Comparison of ENCODE assay signal across 9 cellular contexts in the genomic region with DNA sequence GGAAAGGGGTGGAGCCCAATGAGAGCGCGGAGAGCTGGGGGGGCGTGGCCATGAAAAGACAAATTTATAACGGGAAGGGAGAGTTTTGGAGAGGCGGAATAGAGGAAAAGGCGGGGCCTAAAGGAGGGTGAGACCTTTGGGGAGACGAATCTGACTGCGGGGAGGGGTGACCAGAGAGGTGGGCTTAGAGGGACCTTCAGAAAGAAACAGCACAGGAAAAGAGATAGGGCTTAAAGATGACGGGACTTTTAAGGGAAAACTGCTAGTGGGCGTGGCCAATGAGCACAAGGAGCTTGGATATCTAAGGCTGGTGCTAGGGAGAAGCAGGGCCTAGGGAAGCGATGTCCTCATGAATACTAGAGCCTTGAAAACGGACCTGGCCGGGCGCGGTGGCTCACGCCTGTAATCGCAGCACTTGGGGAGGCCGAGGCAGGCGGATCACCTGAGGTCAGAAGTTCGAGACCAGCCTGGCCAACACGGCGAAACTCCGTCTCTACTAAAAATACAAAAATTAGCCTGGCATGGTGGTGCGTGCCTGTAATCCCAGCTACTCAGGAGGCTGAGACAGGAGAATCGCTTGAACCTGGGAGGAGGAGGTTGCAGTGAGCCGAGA. TPM values are rescaled to one million over a fixed set of nuclear protein-coding genes. Genes with fewer than 3 reads are reported as not detected.
A peak's percentile ranks its signal among the peaks of the same experiment; 100 is the strongest.
DNase-seq lines count a peak whose midpoint lies in the region; TF ChIP-seq lines count a peak whose summit lies in the region.
"Not testable (repeated sequence)": the region's sequence is repeated elsewhere in the genome, so short reads cannot be mapped to it uniquely, and the experiment has no call there.
"Had no signal": no experiment of that assay in that cellular context is flagged by ENCODE, and none has a peak within 500 bp of the region (broad histone marks: within the 10 kb centered on the region; RNA-seq: fewer than 3 reads in every experiment).

No MANE protein-coding gene starts in this region.

- DNase-seq in ACHN (peak; percentile 9), GM12864 (ENCODE audit: low read depth) (peak; percentile 13), MV-4-11 (lab: John Stamatoyannopoulos, UW) (peak; percentile 97), SK-N-DZ (ENCODE audit: low spot score) (peak; percentile 96), endothelial cell (ENCODE audit: low spot score) (peak; percentile 43), medulla oblongata (ENCODE audit: extremely low spot score) (peak; percentile 23)
- DNase-seq in skeletal muscle cell (ENCODE audit: low read depth) = not testable (repeated sequence)

- H3K27me3 Mint-ChIP-seq in activated naive CD4-positive, alpha-beta T cell treated with anti-CD3 and anti-CD28 coated beads, Interleukin-2, amount 50 U/mL, for 24 hours = peaks cover 23% of the 10 kb centered on the region
- H3K27me3 Mint-ChIP-seq in endothelial cell (ENCODE audit: unreplicated experiment) = peaks cover 32% of the 10 kb centered on the region

- H3K4me3 ChIP-seq in GM12864 (ENCODE audit: low read depth, low read length) = not testable (repeated sequence)
- peak overlapping the region; percentile 51 for H3K4me3 ChIP-seq in skeletal muscle cell (ENCODE audit: low read depth, low read length)

- not testable (repeated sequence) for H3K9me3 Mint-ChIP-seq in activated naive CD4-positive, alpha-beta T cell treated with anti-CD3 and anti-CD28 coated beads, Interleukin-2, amount 50 U/mL, for 24 hours; endothelial cell (ENCODE audit: unreplicated experiment)

- H3K4me1 Mint-ChIP-seq in activated naive CD4-positive, alpha-beta T cell treated with anti-CD3 and anti-CD28 coated beads, Interleukin-2, amount 50 U/mL, for 24 hours = peaks cover 14% of the 10 kb centered on the region
- H3K4me1 Mint-ChIP-seq in endothelial cell (ENCODE audit: unreplicated experiment) = not testable (repeated sequence)

- peak overlapping the region; percentile 69 for H3K4me3 Mint-ChIP-seq in activated naive CD4-positive, alpha-beta T cell treated with anti-CD3 and anti-CD28 coated beads, Interleukin-2, amount 50 U/mL, for 24 hours
- H3K4me3 Mint-ChIP-seq in endothelial cell (ENCODE audit: unreplicated experiment) = peak overlapping the region; percentile 83

- in situ Hi-C loops in ACHN (cut with HindIII; ENCODE audit: low pct_ligation_motif_present, low pct_unique_long_range_greater_than_20kb, low sequenced_read_pairs) = not testable (repeated sequence)

- not testable (repeated sequence) for TF ChIP-seq CTCF in GM12864 (IDR thresholded peaks at IDR 0.05; ENCODE audit: low read depth, low read length, missing control alignments); endothelial cell (IDR thresholded peaks at IDR 0.05; ENCODE audit: unreplicated experiment)

- H3K36me3 Mint-ChIP-seq in activated naive CD4-positive, alpha-beta T cell treated with anti-CD3 and anti-CD28 coated beads, Interleukin-2, amount 50 U/mL, for 24 hours; endothelial cell (ENCODE audit: low read depth, unreplicated experiment): not testable (repeated sequence)

- not testable (repeated sequence) for H3K27ac Mint-ChIP-seq in activated naive CD4-positive, alpha-beta T cell treated with anti-CD3 and anti-CD28 coated beads, Interleukin-2, amount 50 U/mL, for 24 hours
- H3K27ac Mint-ChIP-seq in endothelial cell (ENCODE audit: unreplicated experiment) = peak overlapping the region; percentile 57

RNA-seq across cellular contexts. Expression of a gene that starts 1.9 kb away (rescaled TPM):
- polyA plus RNA-seq in SK-N-DZ (2014; cell fraction: cytosol; rRNA removed) = 69.6 and 77.4 TPM in 2 replicates
- polyA plus RNA-seq in SK-N-DZ (2014; cell fraction: nucleus; rRNA removed) = 66.8 and 94.7 TPM in 2 replicates
- total RNA-seq in endothelial cell (ENCODE audit: unreplicated experiment) = 11.5 TPM

RNA-seq across cellular contexts. Expression of a gene that starts 13.5 kb away (rescaled TPM):
- 0.35 and 0.46 TPM in 2 replicates for polyA plus RNA-seq in SK-N-DZ (2014; cell fraction: cytosol; rRNA removed)
- polyA plus RNA-seq in SK-N-DZ (2014; cell fraction: nucleus; rRNA removed) = 0.50 and 1.0 TPM in 2 replicates
- total RNA-seq in endothelial cell (ENCODE audit: unreplicated experiment) = 1.8 TPM

RNA-seq across cellular contexts. Expression of a gene that starts 17.9 kb away (rescaled TPM):
- not detected in 2 replicates for polyA plus RNA-seq in SK-N-DZ (2014; cell fraction: cytosol; rRNA removed)
- 0.16 TPM in 1 of 2 replicates, not detected in the other for polyA plus RNA-seq in SK-N-DZ (2014; cell fraction: nucleus; rRNA removed)
- total RNA-seq in endothelial cell (ENCODE audit: unreplicated experiment) = not detected
- total RNA-seq: foreskin keratinocyte had no signal
- polyA plus RNA-seq: foreskin keratinocyte had no signal

RNA-seq across cellular contexts. Expression of a gene that starts 30.1 kb away (rescaled TPM):
- 1.8 and 2.4 TPM in 2 replicates for polyA plus RNA-seq in SK-N-DZ (2014; cell fraction: cytosol; rRNA removed)
- polyA plus RNA-seq in SK-N-DZ (2014; cell fraction: nucleus; rRNA removed) = 13.3 and 33.4 TPM in 2 replicates
- total RNA-seq in endothelial cell (ENCODE audit: unreplicated experiment) = 13.0 TPM

RNA-seq across cellular contexts. Expression of a gene that starts 32.1 kb away (rescaled TPM):
- not detected in 2 replicates for polyA plus RNA-seq in SK-N-DZ (2014; cell fraction: cytosol; rRNA removed)
- polyA plus RNA-seq in SK-N-DZ (2014; cell fraction: nucleus; rRNA removed) = not detected in 2 replicates
- total RNA-seq in endothelial cell (ENCODE audit: unreplicated experiment) = 0.95 TPM
